Comparison of ENCODE assay signal across 8 cellular contexts in genomic region chr2:238320246-238320647, GRCh38. TPM values are rescaled to one million over a fixed set of nuclear protein-coding genes. Genes with fewer than 3 reads are reported as not detected.
DNase-seq lines count a peak whose midpoint lies in the region; ATAC-seq, FAIRE-seq and TF ChIP-seq lines count a peak whose summit lies in the region.

TRAF3IP1 (plus strand) TSS chr2:238320518; CDS start chr2:238320663, 145 bp downstream.

- ATAC-seq in HG02840 (IDR thresholded peaks at IDR 0.05; ENCODE audit: low FRiP score, unreplicated experiment) = peak; percentile 81

- TF ChIP-seq CTCF in astrocyte (IDR thresholded peaks at IDR 0.05; ENCODE audit: insufficient read depth, low read depth, low read length) (no peak), uterus (IDR thresholded peaks at IDR 0.05) (peak in 1 of 4 experiments; percentile 12)

- H3K27me3 ChIP-seq in astrocyte (ENCODE audit: insufficient read depth, low read length) = no peaks in the 10 kb centered on the region
- H3K27me3 ChIP-seq in rectal smooth muscle tissue (ENCODE audit: control insufficient read depth, insufficient read depth, low read length) = no peaks in the 10 kb centered on the region
- H3K27me3 ChIP-seq in uterus = no peaks in the 10 kb centered on the region

- H2AFZ ChIP-seq in astrocyte (ENCODE audit: low read depth, low read length) = peak within 1 kb of the TSS; percentile 97

- H3K36me3 Mint-ChIP-seq in T-helper 2 cell treated with Interferon-gamma antibody and Interleukin-4, amounts not matched to agents 5 μg/mL and 100 μg/mL, for 36 hours (ENCODE audit: low read depth) = no peaks in the 10 kb centered on the region
- H3K36me3 Mint-ChIP-seq in astrocyte (ENCODE audit: low read depth, unreplicated experiment) = peaks cover 5% of the 10 kb centered on the region

- H3K27me3 Mint-ChIP-seq in T-helper 2 cell treated with Interferon-gamma antibody and Interleukin-4, amounts not matched to agents 5 μg/mL and 100 μg/mL, for 36 hours (ENCODE audit: low read depth) = peaks cover 13% of the 10 kb centered on the region
- peaks cover 16% of the 10 kb centered on the region for H3K27me3 Mint-ChIP-seq in astrocyte (ENCODE audit: low read depth, unreplicated experiment)

- no peak within 1 kb of the TSS for H3K27ac Mint-ChIP-seq in T-helper 2 cell treated with Interferon-gamma antibody and Interleukin-4, amounts not matched to agents 5 μg/mL and 100 μg/mL, for 36 hours
- H3K27ac Mint-ChIP-seq in astrocyte (ENCODE audit: unreplicated experiment) = peak within 1 kb of the TSS; percentile 41

- H3K9me3 Mint-ChIP-seq in T-helper 2 cell treated with Interferon-gamma antibody and Interleukin-4, amounts not matched to agents 5 μg/mL and 100 μg/mL, for 36 hours = no peaks in the 10 kb centered on the region
- no peaks in the 10 kb centered on the region for H3K9me3 Mint-ChIP-seq in astrocyte (ENCODE audit: unreplicated experiment)

- FAIRE-seq in GM12891 (lab: Jason Lieb, UNC) (peak; percentile 97), astrocyte (lab: Jason Lieb, UNC) (no peak)

- TF ChIP-seq POLR2A in GM12891 (IDR thresholded peaks at IDR 0.05; ENCODE audit: low read depth, low read length) = no peak
- TF ChIP-seq POLR2A in uterus (IDR thresholded peaks at IDR 0.05) = peak; percentile 45 to 67

- peak within 1 kb of the TSS; percentile 83 for H3K9ac ChIP-seq in astrocyte (ENCODE audit: low read length)
- peak within 1 kb of the TSS; percentile 71 for H3K9ac ChIP-seq in rectal smooth muscle tissue (ENCODE audit: low read length)

- peak within 1 kb of the TSS; percentile 77 for H3K4me3 Mint-ChIP-seq in T-helper 2 cell treated with Interferon-gamma antibody and Interleukin-4, amounts not matched to agents 5 μg/mL and 100 μg/mL, for 36 hours
- peak within 1 kb of the TSS; percentile 91 for H3K4me3 Mint-ChIP-seq in astrocyte (ENCODE audit: unreplicated experiment)

- H3K36me3 ChIP-seq in astrocyte (ENCODE audit: insufficient read depth, low read length) (peaks cover 4% of the 10 kb centered on the region), rectal smooth muscle tissue (ENCODE audit: control insufficient read depth, insufficient read depth, low read length) (peaks cover 3% of the 10 kb centered on the region), uterus (no peaks in the 10 kb centered on the region)

- H4K20me1 ChIP-seq in astrocyte (ENCODE audit: insufficient read depth, low read length) = peaks cover 23% of the 10 kb centered on the region

- H3K4me1 ChIP-seq in astrocyte (ENCODE audit: insufficient read depth, low read length) = peaks cover 16% of the 10 kb centered on the region
- peaks cover 5% of the 10 kb centered on the region for H3K4me1 ChIP-seq in rectal smooth muscle tissue (ENCODE audit: control insufficient read depth, insufficient read depth, low read length)
- H3K4me1 ChIP-seq in uterus = no peaks in the 10 kb centered on the region

- H3K9me3 ChIP-seq in astrocyte (ENCODE audit: insufficient read depth, low read depth, low read length) (no peaks in the 10 kb centered on the region), uterus (no peaks in the 10 kb centered on the region)

- H3K4me2 ChIP-seq in astrocyte (ENCODE audit: low read length) = peak within 1 kb of the TSS; percentile 95

- peak; percentile 98 for DNase-seq in GM12891 (ENCODE audit: insufficient read length, low spot score)
- DNase-seq in NCI-H146 (lab: John Stamatoyannopoulos, UW) = peak; percentile 89
- peak; percentile 87 for DNase-seq in T-helper 2 cell treated with Interferon-gamma antibody and Interleukin-4, amounts not matched to agents 5 μg/mL and 100 μg/mL, for 36 hours (ENCODE audit: low spot score)
- peak; percentile 77 for DNase-seq in astrocyte (ENCODE audit: low read depth)
- peak; percentile 98 for DNase-seq in hepatic stellate cell (ENCODE audit: low spot score)
- DNase-seq in uterus = peak; percentile 94 to 96

- peaks cover 11% of the 10 kb centered on the region for H3K4me1 Mint-ChIP-seq in T-helper 2 cell treated with Interferon-gamma antibody and Interleukin-4, amounts not matched to agents 5 μg/mL and 100 μg/mL, for 36 hours (ENCODE audit: low read depth)
- peaks cover 6% of the 10 kb centered on the region for H3K4me1 Mint-ChIP-seq in astrocyte (ENCODE audit: low read depth, unreplicated experiment)

- peaks cover 25% of the 10 kb centered on the region for H3K79me2 ChIP-seq in astrocyte (ENCODE audit: insufficient read depth, low read length)

- peak within 1 kb of the TSS; percentile 71 for H3K4me3 ChIP-seq in astrocyte (ENCODE audit: insufficient read depth, low read depth, low read length)
- peak within 1 kb of the TSS; percentile 84 for H3K4me3 ChIP-seq in rectal smooth muscle tissue (ENCODE audit: low read length)
- H3K4me3 ChIP-seq in uterus = peak within 1 kb of the TSS; percentile 59 to 88

- intact Hi-C loops in uterus (cut with DNase I; ENCODE audit: low total_unique reads) = no loop called here

- H3K27ac ChIP-seq in astrocyte (ENCODE audit: low read depth, low read length) (peak within 1 kb of the TSS; percentile 26), rectal smooth muscle tissue (ENCODE audit: low read depth, low read length) (peak within 1 kb of the TSS; percentile 0), uterus (peak within 1 kb of the TSS; percentile 49 to 80)

TF ChIP-seq in GM12891, 5 proteins besides CTCF, POLR2A, EP300 and RAD21:
- no peak for TF ChIP-seq POU2F2 (IDR thresholded peaks at IDR 0.05; ENCODE audit: low read depth, low read length)
- no peak for TF ChIP-seq POLR2AphosphoS5 (IDR thresholded peaks at IDR 0.05; ENCODE audit: low read depth, low read length)
- TF ChIP-seq SPI1 (IDR thresholded peaks at IDR 0.05; ENCODE audit: low read depth, low read length) = no peak
- TF ChIP-seq PAX5 (IDR thresholded peaks at IDR 0.05; ENCODE audit: insufficient read depth, low read length, severe bottlenecking) = peak; percentile 1
- no peak for TF ChIP-seq TAF1 (IDR thresholded peaks at IDR 0.05; ENCODE audit: low read depth, low read length)

RNA-seq across cellular contexts. Expression of gene TRAF3IP1, which starts in this region (rescaled TPM):
- polyA plus RNA-seq in GM12891 (2012; ENCODE audit: low read depth, missing spikeins) = 3.3 TPM
- total RNA-seq in astrocyte = 17.8 and 19.6 TPM in 2 replicates
- 10 to 100 TPM; 12.6 to 41.8 (median 27.6) TPM for total RNA-seq in uterus

Comparison
In these comparisons a context has a peak if more than half of its experiments do, and no peak if none do; other contexts are left out.
1. Peak in every context shown above with its lines: DNase-seq, ATAC-seq, H3K4me3 ChIP-seq and H3K27ac ChIP-seq.
2. H3K27ac ChIP-seq: peak in every context shown above with its lines; median percentile 64 in uterus; 26 in astrocyte; 0 in rectal smooth muscle tissue.